8 cellular contexts compared by ENCODE assay signal in genomic region chr16:2516391-2517240, GRCh38. TPM values are rescaled to one million over a fixed set of nuclear protein-coding genes. Genes with fewer than 3 reads are reported as not detected.
DNase-seq lines count a peak whose midpoint lies in the region; ATAC-seq and TF ChIP-seq lines count a peak whose summit lies in the region.
"Had no signal": no experiment of that assay in that cellular context is flagged by ENCODE, and none has a peak within 500 bp of the region (broad histone marks: within the 10 kb centered on the region; RNA-seq: fewer than 3 reads in every experiment).

No MANE protein-coding gene starts in this region.

- DNase-seq in activated CD8-positive, alpha-beta T cell treated with anti-CD3 and anti-CD28 coated beads for 36 hours = no peak
- DNase-seq in right cardiac atrium (peak in 2 of 3 donors; percentile 63 to 72), stomach (no peak), NCI-H510A treated with DMSO at 0.1 percent for 48 hours (lab: John Stamatoyannopoulos, UW) (no peak)
- no peak for DNase-seq in stimulated activated CD4-positive, alpha-beta T cell treated with anti-CD3 and anti-CD28 coated beads, Interleukin-4, amount 100 ng/mL, for 24 hours

- TF ChIP-seq EP300 in stomach (IDR thresholded peaks at IDR 0.05) = no peak

- H4K20me1 ChIP-seq in KMS-11 (ENCODE audit: insufficient read depth) = peaks cover 4% of the 10 kb centered on the region; the same call in 1 of the 2 replicates

- no peak for TF ChIP-seq POLR2A in stomach (IDR thresholded peaks at IDR 0.05)

- peak overlapping the region; percentile 94 for H3K4me3 Mint-ChIP-seq in activated CD8-positive, alpha-beta T cell treated with anti-CD3 and anti-CD28 coated beads for 36 hours

- no peak overlapping the region for H2AFZ ChIP-seq in KMS-11 (ENCODE audit: low read depth)

- H3K27me3 ChIP-seq in KMS-11 (ENCODE audit: insufficient read depth, low read depth) (no peaks in the 10 kb centered on the region), right cardiac atrium (ENCODE audit: control insufficient read depth, insufficient read depth) (no peaks in the 10 kb centered on the region), stomach (no peaks in the 10 kb centered on the region)

- H3K9me3 Mint-ChIP-seq in activated CD8-positive, alpha-beta T cell treated with anti-CD3 and anti-CD28 coated beads for 36 hours = no peaks in the 10 kb centered on the region

- H3K36me3 ChIP-seq in KMS-11 (ENCODE audit: insufficient read depth) (no peaks in the 10 kb centered on the region), stomach (peaks cover 0 to 17% (median 9%) of the 10 kb centered on the region in 4 donors)

- no peak for ATAC-seq in activated CD8-positive, alpha-beta T cell treated with anti-CD3 and anti-CD28 coated beads for 36 hours
- ATAC-seq in right cardiac atrium (no peak), HG02571 (IDR thresholded peaks at IDR 0.05; ENCODE audit: unreplicated experiment) (no peak)

- H3K27ac ChIP-seq in KMS-11 (no peak overlapping the region; the same call in 1 of the 2 replicates), right cardiac atrium (ENCODE audit: low read length) (peak overlapping the region; percentile 21), stomach (peak overlapping the region; percentile 2 to 99 (median 99))

- H3K27ac Mint-ChIP-seq in activated CD8-positive, alpha-beta T cell treated with anti-CD3 and anti-CD28 coated beads for 36 hours = peak overlapping the region; percentile 96

- no peak overlapping the region for H3K9ac ChIP-seq in KMS-11

- H3K4me3 ChIP-seq in KMS-11 (IDR thresholded peaks at IDR 0.05; ENCODE audit: insufficient read depth, low read depth, low read length) (no peak overlapping the region), right cardiac atrium (ENCODE audit: low read length) (no peak overlapping the region), stomach (peak overlapping the region in 3 of 4 donors; percentile 14 to 92 (median 67))

- H3K4me2 ChIP-seq in KMS-11 = peak overlapping the region; percentile 8; the same call in 1 of the 2 replicates

- H3K4me1 ChIP-seq in KMS-11 (ENCODE audit: low read depth, poor library complexity, severe bottlenecking) (peaks cover 46% of the 10 kb centered on the region), right cardiac atrium (ENCODE audit: control insufficient read depth, insufficient read depth, low read length) (peaks cover 22% of the 10 kb centered on the region), stomach (peaks cover 71 to 85% (median 82%) of the 10 kb centered on the region in 4 donors)

- H3K9me3 ChIP-seq in right cardiac atrium (ENCODE audit: control insufficient read depth, low read length) (no peaks in the 10 kb centered on the region), stomach (no peaks in the 10 kb centered on the region)

- WGBS in right cardiac atrium = 53% methylated on average over 11 of the region's 11 CpGs
- WGBS in stomach, 5 donors = 42 to 53% (median 44%) methylated on average over 10 to 11 of the region's 11 CpGs

- intact Hi-C loops in activated CD8-positive, alpha-beta T cell treated with anti-CD3 and anti-CD28 coated beads for 36 hours (cut with micrococcal nuclease) = no loop called here
- intact Hi-C loops in right cardiac atrium (cut with DNase I) (loop anchor here in 1 of 4 donors (5.0 kb wide), 1 partner anchor 294 kb away; the partner anchor contains the start of gene E4F1), stomach (cut with DNase I; ENCODE audit: low total_unique reads) (no loop called here)

- POLR2A ChIA-PET in activated CD8-positive, alpha-beta T cell treated with anti-CD3 and anti-CD28 coated beads for 36 hours (lab: Charles Lee) = interaction anchor here (3.7 kb wide), 1 partner anchor 16 kb away, joined by 26 read pairs; the partner anchor contains the start of gene CEMP1

- H3K27me3 Mint-ChIP-seq in activated CD8-positive, alpha-beta T cell treated with anti-CD3 and anti-CD28 coated beads for 36 hours = no peaks in the 10 kb centered on the region

- peaks cover 19% of the 10 kb centered on the region for H3K36me3 Mint-ChIP-seq in activated CD8-positive, alpha-beta T cell treated with anti-CD3 and anti-CD28 coated beads for 36 hours (ENCODE audit: low read depth)

- peaks cover 69% of the 10 kb centered on the region for H3K79me2 ChIP-seq in KMS-11 (ENCODE audit: insufficient read depth, low read depth)

- H3K4me1 Mint-ChIP-seq in activated CD8-positive, alpha-beta T cell treated with anti-CD3 and anti-CD28 coated beads for 36 hours (ENCODE audit: low read depth) = peaks cover 59% of the 10 kb centered on the region

- TF ChIP-seq CTCF in KMS-11 (conservative IDR thresholded peaks at IDR 0.05; ENCODE audit: low read depth, low read length) (no peak), stomach (IDR thresholded peaks at IDR 0.05) (no peak)
- no peak for TF ChIP-seq CTCF in activated CD8-positive, alpha-beta T cell treated with anti-CD3 and anti-CD28 coated beads for 36 hours (IDR thresholded peaks at IDR 0.05)

- CTCF ChIA-PET in activated CD8-positive, alpha-beta T cell treated with anti-CD3 and anti-CD28 coated beads for 36 hours (lab: Charles Lee) = interaction anchor here (0.7 to 1.1 kb wide), 2 partner anchors 8 to 201 kb away, joined by 3 read pairs; no protein-coding TSS in a partner anchor

RNA-seq across cellular contexts. Expression of gene ATP6V0C, which starts 2.9 kb away (rescaled TPM):
- 10 to 100 TPM; 85.9 to 88.6 TPM for total RNA-seq in activated CD8-positive, alpha-beta T cell treated with anti-CD3 and anti-CD28 coated beads for 36 hours
- total RNA-seq in right cardiac atrium (100 to 1,000 TPM; 153 to 180 (median 179) TPM), stomach (100 to 1,000 TPM in 2 of 5 donors, 10 to 100 TPM in 2, 1 to 10 TPM in 1; 8.1 to 169 (median 68.3) TPM)
- polyA plus RNA-seq in right cardiac atrium (206 TPM), stomach (100 to 1,000 TPM in 1 of 3 donors, 10 to 100 TPM in 2; 49.8 to 113 (median 82.3) TPM)

RNA-seq across cellular contexts. Expression of gene AMDHD2, which starts 3.6 kb away (rescaled TPM):
- total RNA-seq in activated CD8-positive, alpha-beta T cell treated with anti-CD3 and anti-CD28 coated beads for 36 hours = 10 to 100 TPM; 28.2 to 29.0 TPM
- 10 to 100 TPM; 10.6 to 16.5 (median 14.4) TPM for total RNA-seq in right cardiac atrium
- 12.1 TPM for polyA plus RNA-seq in right cardiac atrium
- total RNA-seq in stomach = 10 to 100 TPM; 13.4 to 76.8 (median 28.7) TPM
- polyA plus RNA-seq in stomach = 10 to 100 TPM; 17.2 to 24.7 (median 21.1) TPM

RNA-seq across cellular contexts. Expression of gene CEMP1, which starts 14.6 kb away (rescaled TPM):
- not detected for total RNA-seq in activated CD8-positive, alpha-beta T cell treated with anti-CD3 and anti-CD28 coated beads for 36 hours
- total RNA-seq in right cardiac atrium (not detected), stomach (under 1 TPM in 1 of 5 donors, not detected in 4; 0.58 TPM)
- polyA plus RNA-seq in right cardiac atrium (0.27 TPM), stomach (under 1 TPM in 2 of 3 donors, not detected in 1; 0.43 to 0.61 TPM)
- total RNA-seq: glomerular endothelial cell had no signal

RNA-seq across cellular contexts. Expression of gene PDPK1, which starts 21.2 kb away (rescaled TPM):
- total RNA-seq in activated CD8-positive, alpha-beta T cell treated with anti-CD3 and anti-CD28 coated beads for 36 hours = 10 to 100 TPM; 32.4 to 33.9 TPM
- total RNA-seq in right cardiac atrium (10 to 100 TPM; 35.7 to 44.9 (median 37.8) TPM), stomach (10 to 100 TPM; 18.7 to 86.9 (median 33.4) TPM)
- polyA plus RNA-seq in right cardiac atrium (18.0 TPM), stomach (10 to 100 TPM in 1 of 3 donors, 1 to 10 TPM in 2; 7.0 to 18.3 (median 9.2) TPM)

RNA-seq across cellular contexts. Expression of gene TBC1D24, which starts 41.7 kb away (rescaled TPM):
- 10 to 100 TPM; 16.6 to 16.7 TPM for total RNA-seq in activated CD8-positive, alpha-beta T cell treated with anti-CD3 and anti-CD28 coated beads for 36 hours
- 10 to 100 TPM; 11.6 to 15.5 (median 13.0) TPM for total RNA-seq in right cardiac atrium
- polyA plus RNA-seq in right cardiac atrium = 5.7 TPM
- 10 to 100 TPM in 4 of 5 donors, 1 to 10 TPM in 1; 5.0 to 35.6 (median 18.7) TPM for total RNA-seq in stomach
- 1 to 10 TPM; 3.2 to 4.2 (median 3.4) TPM for polyA plus RNA-seq in stomach

Comparison
In these comparisons a context has a peak if more than half of its experiments do, and no peak if none do; other contexts are left out.
1. H3K4me3 ChIP-seq: peak in stomach (3 of 4); none in KMS-11 (single experiment) and right cardiac atrium (single experiment).
2. DNase-seq: peak in right cardiac atrium (2 of 3); none in activated CD8-positive, alpha-beta T cell treated with anti-CD3 and anti-CD28 coated beads for 36 hours (single experiment), stomach (single experiment), stimulated activated CD4-positive, alpha-beta T cell treated with anti-CD3 and anti-CD28 coated beads, Interleukin-4, amount 100 ng/mL, for 24 hours (single experiment) and NCI-H510A treated with DMSO at 0.1 percent for 48 hours (single experiment).